ENCODE assay signal across 8 cellular contexts in genomic region chr20:48682529-48683385, GRCh38.
DNase-seq lines count a peak whose midpoint lies in the region; ATAC-seq and TF ChIP-seq lines count a peak whose summit lies in the region.

No MANE protein-coding gene starts in this region.

- no peaks in the 10 kb centered on the region for H3K27me3 ChIP-seq in kidney epithelial cell (ENCODE audit: control insufficient read depth, insufficient read depth, low read length)

- TF ChIP-seq CTCF in cardiac fibroblast (IDR thresholded peaks at IDR 0.05; ENCODE audit: low read depth, low read length), result no peak
- TF ChIP-seq CTCF in kidney epithelial cell (IDR thresholded peaks at IDR 0.05; ENCODE audit: insufficient read depth, low read length, poor library complexity, severe bottlenecking), result no peak

- ATAC-seq in GM21619 (IDR thresholded peaks at IDR 0.05; ENCODE audit: unreplicated experiment) (no peak), GM21786 (IDR thresholded peaks at IDR 0.05; ENCODE audit: unreplicated experiment) (no peak)

- DNase-seq in GM03348 (ENCODE audit: low spot score) (peak; percentile 96), NCI-H345 (lab: John Stamatoyannopoulos, UW) (peak; percentile 99), cardiac fibroblast (ENCODE audit: low read depth in 2 of 2) (peak; percentile 74 to 99), kidney epithelial cell (ENCODE audit: low read depth) (peak; percentile 45), stromal cell of bone marrow (ENCODE audit: low read depth) (peak; percentile 79), NOMO-1 treated with dmso at 0.1 percent for 144 hours (lab: John Stamatoyannopoulos, UW; ENCODE audit: unreplicated experiment) (no peak)

- peak overlapping the region in 1 of 2 donors; percentile 14 for H3K4me3 ChIP-seq in cardiac fibroblast (replicated peaks in 1 of 2; ENCODE audit: low read depth in 2 of 2, low read length in 2 of 2)
- no peak overlapping the region for H3K4me3 ChIP-seq in kidney epithelial cell (ENCODE audit: low read depth, low read length)

- no peaks in the 10 kb centered on the region for H3K36me3 ChIP-seq in kidney epithelial cell (ENCODE audit: control insufficient read depth, insufficient read depth, low read length)
